ENCODE assay signal across 36 cellular contexts in the genomic region with DNA sequence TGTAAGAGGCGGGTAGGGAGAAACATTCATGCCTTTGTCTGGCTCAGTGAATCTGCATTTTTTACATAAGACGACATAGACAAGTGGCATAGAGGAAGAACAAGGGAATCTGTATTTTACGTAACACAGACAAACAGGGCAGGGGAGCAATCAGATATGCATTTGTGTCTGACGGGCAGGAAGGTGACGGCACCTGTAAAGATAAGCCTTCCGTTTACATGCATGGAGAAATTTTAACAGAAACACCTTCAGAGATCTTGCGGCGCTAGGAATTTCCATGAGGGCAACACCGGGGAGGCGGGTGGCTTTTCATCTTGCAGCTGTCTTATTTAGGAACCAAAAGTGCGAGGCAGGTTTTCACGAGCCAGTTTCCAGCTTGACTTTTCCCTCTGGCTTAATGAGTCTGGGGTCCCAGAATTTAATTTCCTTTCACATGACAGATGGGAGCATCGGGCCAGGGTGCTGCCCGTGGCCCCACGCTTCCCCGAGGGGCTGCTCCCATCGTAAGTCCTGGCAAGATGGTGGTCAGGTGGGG. TPM values are rescaled to one million over a fixed set of nuclear protein-coding genes. Genes with fewer than 3 reads are reported as not detected.
"Had no signal": no experiment of that assay in that cellular context is flagged by ENCODE, and none has a peak within 500 bp of the region (broad histone marks: within the 10 kb centered on the region; RNA-seq: fewer than 3 reads in every experiment).

No MANE protein-coding gene starts in this region.

- H3K4me1 Mint-ChIP-seq: activated CD4-positive, alpha-beta memory T cell treated with anti-CD3 and anti-CD28 coated beads, Interleukin-2, amount 10 ng/mL, durations not matched to agents 7 days and 5 days; activated CD8-positive, alpha-beta memory T cell treated with anti-CD3 and anti-CD28 coated beads, Interleukin-2, amount 10 ng/mL, durations not matched to agents 7 days and 5 days; activated naive CD4-positive, alpha-beta T cell treated with anti-CD3 and anti-CD28 coated beads, Interleukin-2, amount 50 U/mL, for 24 hours; activated naive CD8-positive, alpha-beta T cell treated with anti-CD3 and anti-CD28 coated beads, Interleukin-2, amount 10 ng/mL, durations not matched to agents 7 days and 5 days; brain had no signal

- H3K27me3 ChIP-seq: Peyer's patch had no signal

- H3K27me3 Mint-ChIP-seq: activated CD8-positive, alpha-beta memory T cell treated with anti-CD3 and anti-CD28 coated beads, Interleukin-2, amount 10 ng/mL, durations not matched to agents 7 days and 5 days; activated naive CD4-positive, alpha-beta T cell treated with anti-CD3 and anti-CD28 coated beads, Interleukin-2, amount 50 U/mL, for 24 hours; activated naive CD8-positive, alpha-beta T cell treated with anti-CD3 and anti-CD28 coated beads, Interleukin-2, amount 10 ng/mL, durations not matched to agents 7 days and 5 days had no signal

- H3K27ac ChIP-seq: Peyer's patch, VCaP had no signal

- H3K4me3 ChIP-seq: Peyer's patch had no signal

- H3K9me3 Mint-ChIP-seq: activated naive CD4-positive, alpha-beta T cell treated with anti-CD3 and anti-CD28 coated beads, Interleukin-2, amount 50 U/mL, for 24 hours had no signal

- FAIRE-seq: astrocyte, bronchial epithelial cell had no signal

- DNase-seq: activated CD4-positive, alpha-beta memory T cell treated with anti-CD3 and anti-CD28 coated beads, Interleukin-2, amount 10 ng/mL, durations not matched to agents 7 days and 5 days; activated CD4-positive, alpha-beta T cell treated with anti-CD3 and anti-CD28 coated beads for 1 hour; activated CD4-positive, alpha-beta T cell treated with anti-CD3 and anti-CD28 coated beads for 48 hours; activated CD4-positive, CD25-positive, alpha-beta regulatory T cell; activated CD8-positive, alpha-beta memory T cell treated with anti-CD3 and anti-CD28 coated beads for 24 hours; activated CD8-positive, alpha-beta memory T cell treated with anti-CD3 and anti-CD28 coated beads, Interleukin-2, amount 10 ng/mL, durations not matched to agents 7 days and 5 days; activated CD8-positive, alpha-beta memory T cell treated with anti-CD3 and anti-CD28 coated beads, Interleukin-2, amount 50 U/mL, for 48 hours; activated effector memory CD4-positive, alpha-beta T cell treated with anti-CD3 and anti-CD28 coated beads, Interleukin-2, amount 50 U/mL, for 16 hours; activated naive CD4-positive, alpha-beta T cell; activated naive CD8-positive, alpha-beta T cell treated with anti-CD3 and anti-CD28 coated beads, Interleukin-2, amount 10 ng/mL, durations not matched to agents 7 days and 5 days; activated T-cell treated with anti-CD3 and anti-CD28 coated beads, Interleukin-2, amount 50 U/mL, for 48 hours; amygdala; central memory CD4-positive, alpha-beta T cell; Kasumi-1; KG1; MM.1S; MV-4-11; NCI-H1092; NCI-H1436 treated with DMSO at 0.1 percent for 48 hours; NCI-H1694 treated with DMSO at 0.1 percent for 48 hours; NCI-H2029; NCI-H345; NCI-H524 treated with DMSO at 0.1 percent for 48 hours; PC-3; Peyer's patch; RPMI8226; SW 1271; T-helper 1 cell; T-helper 2 cell; T-helper 9 cell had no signal

- H3K27ac Mint-ChIP-seq: activated CD4-positive, alpha-beta memory T cell treated with anti-CD3 and anti-CD28 coated beads, Interleukin-2, amount 10 ng/mL, durations not matched to agents 7 days and 5 days; activated CD8-positive, alpha-beta memory T cell treated with anti-CD3 and anti-CD28 coated beads, Interleukin-2, amount 10 ng/mL, durations not matched to agents 7 days and 5 days; activated naive CD4-positive, alpha-beta T cell treated with anti-CD3 and anti-CD28 coated beads, Interleukin-2, amount 50 U/mL, for 24 hours; activated naive CD8-positive, alpha-beta T cell treated with anti-CD3 and anti-CD28 coated beads, Interleukin-2, amount 10 ng/mL, durations not matched to agents 7 days and 5 days; brain had no signal

- H3K36me3 ChIP-seq: Peyer's patch had no signal

- H3K4me1 ChIP-seq: Peyer's patch had no signal

- H3K9me3 ChIP-seq: Peyer's patch had no signal

- H3K4me3 Mint-ChIP-seq: activated CD4-positive, alpha-beta memory T cell treated with anti-CD3 and anti-CD28 coated beads, Interleukin-2, amount 10 ng/mL, durations not matched to agents 7 days and 5 days; activated CD8-positive, alpha-beta memory T cell treated with anti-CD3 and anti-CD28 coated beads, Interleukin-2, amount 10 ng/mL, durations not matched to agents 7 days and 5 days; activated naive CD4-positive, alpha-beta T cell treated with anti-CD3 and anti-CD28 coated beads, Interleukin-2, amount 50 U/mL, for 24 hours; activated naive CD8-positive, alpha-beta T cell treated with anti-CD3 and anti-CD28 coated beads, Interleukin-2, amount 10 ng/mL, durations not matched to agents 7 days and 5 days; brain had no signal

- ATAC-seq: activated CD8-positive, alpha-beta memory T cell treated with anti-CD3 and anti-CD28 coated beads, Interleukin-2, amount 10 ng/mL, durations not matched to agents 7 days and 5 days; PC-3 had no signal

RNA-seq across cellular contexts. Expression of gene RTP5, which starts 42.6 kb away (rescaled TPM):
- total RNA-seq: activated CD8-positive, alpha-beta memory T cell treated with anti-CD3 and anti-CD28 coated beads, Interleukin-2, amount 10 ng/mL, durations not matched to agents 7 days and 5 days; astrocyte; bronchial epithelial cell; NCI-H460; PC-3 had no signal

RNA-seq across cellular contexts. Expression of gene PDCD1, which starts 53.4 kb away (rescaled TPM):
- total RNA-seq: astrocyte, bronchial epithelial cell, NCI-H460, PC-3 had no signal
